In the genomic region with DNA sequence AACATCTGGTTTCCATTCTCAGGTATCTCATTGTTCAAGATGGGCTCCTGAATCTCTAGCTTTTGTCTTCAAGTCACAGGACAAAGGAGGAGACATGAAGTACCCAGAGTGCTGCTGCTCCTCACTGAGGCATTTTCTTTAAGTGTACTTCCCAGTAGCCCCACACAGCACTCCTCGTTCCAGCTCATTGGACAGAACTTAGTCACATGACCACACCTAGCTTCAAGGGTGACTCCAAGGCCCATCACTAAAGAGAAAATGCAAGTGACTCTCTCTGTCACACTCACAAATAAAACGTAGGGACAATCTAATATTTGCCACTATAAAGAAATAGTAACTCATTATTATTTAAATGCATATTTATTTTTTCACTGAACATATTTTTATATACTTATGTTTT, we compare ENCODE assay signal across 22 cellular contexts. TPM values are rescaled to one million over a fixed set of nuclear protein-coding genes. Genes with fewer than 3 reads are reported as not detected.
A peak's percentile ranks its signal among the peaks of the same experiment; 100 is the strongest.
DNase-seq lines count a peak whose midpoint lies in the region; ATAC-seq, FAIRE-seq and TF ChIP-seq lines count a peak whose summit lies in the region.
"Had no signal": no experiment of that assay in that cellular context is flagged by ENCODE, and none has a peak within 500 bp of the region (broad histone marks: within the 10 kb centered on the region; RNA-seq: fewer than 3 reads in every experiment).

No MANE protein-coding gene starts in this region.

- no peaks in the 10 kb centered on the region for H3K79me2 ChIP-seq in H1 (ENCODE audit: control insufficient read depth in 1 of 2, insufficient read depth in 2 of 2, low read length in 2 of 2)

- H3K4me1 ChIP-seq in H1 (replicated peaks in 1 of 4; ENCODE audit: control insufficient read depth in 3 of 4, insufficient read depth in 4 of 4, low read length in 3 of 4): no peaks in the 10 kb centered on the region
- H3K4me1 ChIP-seq in neuronal stem cell (ENCODE audit: control insufficient read depth in 2 of 2, insufficient read depth in 1 of 2, low read depth in 1 of 2, low read length in 2 of 2): no peaks in the 10 kb centered on the region
- H3K4me1 ChIP-seq: SJCRH30 had no signal

- H2BK15ac ChIP-seq in H1 (ENCODE audit: low read length) (no peak overlapping the region), neuronal stem cell (ENCODE audit: low read length) (no peak overlapping the region)

- peak; percentile 36 for ATAC-seq in stimulated activated memory B cell treated with anti-CD40 and anti-IgM and Interleukin-4, amounts not matched to agents 10 μg/mL and 1 μg/mL and 100 μg/mL, for 72 hours
- ATAC-seq in activated naive CD8-positive, alpha-beta T cell treated with anti-CD3 and anti-CD28 coated beads, Interleukin-2, amount 50 U/mL, for 24 hours: no peak
- ATAC-seq: HepG2 had no signal

- no peaks in the 10 kb centered on the region for H3K9me3 ChIP-seq in H1 (ENCODE audit: insufficient read depth in 2 of 2, low read depth in 1 of 2, low read length in 1 of 2)
- no peaks in the 10 kb centered on the region for H3K9me3 ChIP-seq in neuronal stem cell (replicated peaks in 1 of 2; ENCODE audit: control insufficient read depth in 2 of 2, insufficient read depth in 1 of 2, low read depth in 1 of 2, low read length in 2 of 2)
- H3K9me3 ChIP-seq: SJCRH30 had no signal

- H3K14ac ChIP-seq in H1 (ENCODE audit: insufficient read length) (no peak overlapping the region), neuronal stem cell (ENCODE audit: low read length) (no peak overlapping the region)

- TF ChIP-seq EP300 in H1 (IDR thresholded peaks at IDR 0.05; ENCODE audit: borderline replicate concordance in 1 of 2, low read depth in 2 of 2, low read length in 2 of 2): no peak

- H4K91ac ChIP-seq in H1 (replicated peaks; ENCODE audit: insufficient read length, low read length): no peak overlapping the region
- H4K91ac ChIP-seq in neuronal stem cell (ENCODE audit: low read depth, low read length, poor library complexity): no peak overlapping the region

- H2BK12ac ChIP-seq in H1 (ENCODE audit: low read depth, low read length) (no peak overlapping the region), neuronal stem cell (ENCODE audit: low read length) (no peak overlapping the region)

- no peak overlapping the region for H3K4me3 Mint-ChIP-seq in stimulated activated memory B cell treated with anti-CD40 and anti-IgM and Interleukin-4, amounts not matched to agents 10 μg/mL and 1 μg/mL and 100 μg/mL, for 72 hours
- H3K4me3 Mint-ChIP-seq in activated naive CD8-positive, alpha-beta T cell treated with anti-CD3 and anti-CD28 coated beads, Interleukin-2, amount 50 U/mL, for 24 hours: no peak overlapping the region

- H3K27me3 ChIP-seq in H1 (replicated peaks in 1 of 4; ENCODE audit: control insufficient read depth in 3 of 4, extremely low read depth in 1 of 4, insufficient read depth in 3 of 4, low read length in 3 of 4) (no peaks in the 10 kb centered on the region), neuronal stem cell (ENCODE audit: control insufficient read depth in 3 of 3, insufficient read depth in 3 of 3, low read depth in 1 of 3, low read length in 3 of 3) (no peaks in the 10 kb centered on the region)

- WGBS in H1 (ENCODE audit: extremely low coverage in 1 of 2, insufficient coverage in 1 of 2, insufficient read length in 1 of 2, insufficient replicate concordance in 2 of 2, low coverage in 1 of 2, low lambda C conversion rate in 2 of 2, missing lambda C conversion rate in 1 of 2), 2 experiments: 84% methylated on average over 2 of the region's 2 CpGs; no CpG with 5 or more reads in 1 of the 2 experiments
- WGBS in neuronal stem cell (ENCODE audit: extremely low coverage in 2 of 2, insufficient read length in 2 of 2, insufficient replicate concordance in 1 of 2), 2 donors: no CpG with 5 or more reads among the region's 2 CpGs

- H2AFZ ChIP-seq in H1 (ENCODE audit: low read length) (peak overlapping the region; percentile 99), neuronal stem cell (ENCODE audit: low read length) (no peak overlapping the region)
- H2AFZ ChIP-seq: PC-9 had no signal

- no peak for FAIRE-seq in H1 (lab: Jason Lieb, UNC)
- FAIRE-seq: HepG2 had no signal

- no peak overlapping the region for H3K27ac ChIP-seq in H1 (ENCODE audit: low read depth, low read length)
- no peak overlapping the region for H3K27ac ChIP-seq in neuronal stem cell (replicated peaks; ENCODE audit: low read length)
- H3K27ac ChIP-seq: 22Rv1, C4-2B, PC-9, SJCRH30 had no signal

- no peak overlapping the region for H3K4me3 ChIP-seq in H1 (ENCODE audit: extremely low read depth in 1 of 4, insufficient read depth in 2 of 4, low read depth in 3 of 4, low read length in 4 of 4)
- H3K4me3 ChIP-seq in neuronal stem cell (ENCODE audit: low read length in 2 of 2): no peak overlapping the region
- H3K4me3 ChIP-seq: PC-9, SJCRH30 had no signal

- no peaks in the 10 kb centered on the region for H4K20me1 ChIP-seq in H1 (replicated peaks in 1 of 2; ENCODE audit: control insufficient read depth in 1 of 2, insufficient read depth in 2 of 2, low read length in 2 of 2)

- peak; percentile 11 for DNase-seq in DMS 273 (lab: John Stamatoyannopoulos, UW; ENCODE audit: unreplicated experiment)
- DNase-seq in DMS 273 treated with DMSO at 0.1 percent for 48 hours (lab: John Stamatoyannopoulos, UW): no peak
- peak; percentile 16 for DNase-seq in M059J (ENCODE audit: low read depth)
- DNase-seq in H1 (ENCODE audit: low read depth in 1 of 2, low spot score in 2 of 2): no peak
- no peak for DNase-seq in activated naive CD8-positive, alpha-beta T cell treated with anti-CD3 and anti-CD28 coated beads, Interleukin-2, amount 50 U/mL, for 24 hours
- no peak for DNase-seq in anterior cingulate cortex (lab: John Stamatoyannopoulos, UW)
- no peak for DNase-seq in neuronal stem cell (ENCODE audit: low spot score)
- DNase-seq: AML-193, DND-41, NCI-H1092, NCI-H1436 treated with DMSO at 0.1 percent for 48 hours, NCI-H2081, NCI-H748 treated with DMSO at 0.1 percent for 48 hours, PC-9, SJCRH30 had no signal

- H3K4ac ChIP-seq in H1 (replicated peaks; ENCODE audit: insufficient read length, low read depth, low read length): no peak overlapping the region
- no peak overlapping the region for H3K4ac ChIP-seq in neuronal stem cell (ENCODE audit: low read length)

- CTCF ChIA-PET in H1 (lab: Charles Lee; ENCODE audit: partially characterized antibody): interaction anchor here (0.7 to 1.6 kb wide), 2 partner anchors 97 to 235 kb away, joined by 3 to 4 read pairs; no protein-coding TSS in a partner anchor

- no peaks in the 10 kb centered on the region for H3K27me3 Mint-ChIP-seq in stimulated activated memory B cell treated with anti-CD40 and anti-IgM and Interleukin-4, amounts not matched to agents 10 μg/mL and 1 μg/mL and 100 μg/mL, for 72 hours
- no peaks in the 10 kb centered on the region for H3K27me3 Mint-ChIP-seq in activated naive CD8-positive, alpha-beta T cell treated with anti-CD3 and anti-CD28 coated beads, Interleukin-2, amount 50 U/mL, for 24 hours

- no peaks in the 10 kb centered on the region for H3K4me1 Mint-ChIP-seq in stimulated activated memory B cell treated with anti-CD40 and anti-IgM and Interleukin-4, amounts not matched to agents 10 μg/mL and 1 μg/mL and 100 μg/mL, for 72 hours
- H3K4me1 Mint-ChIP-seq in activated naive CD8-positive, alpha-beta T cell treated with anti-CD3 and anti-CD28 coated beads, Interleukin-2, amount 50 U/mL, for 24 hours: no peaks in the 10 kb centered on the region

- POLR2A ChIA-PET in H1 (lab: Charles Lee; ENCODE audit: partially characterized antibody): no interaction called here

- no peaks in the 10 kb centered on the region for H3K23me2 ChIP-seq in H1 (ENCODE audit: low read depth, low read length)

- H4K5ac ChIP-seq in H1 (ENCODE audit: insufficient read length, low read depth, low read length): no peak overlapping the region

- H2AK5ac ChIP-seq in H1 (ENCODE audit: low read depth, low read length): no peak overlapping the region
- no peak overlapping the region for H2AK5ac ChIP-seq in neuronal stem cell (ENCODE audit: low read depth, low read length)

- no peak for TF ChIP-seq CTCF in H1 (IDR thresholded peaks at IDR 0.05; ENCODE audit: control extremely low read depth in 1 of 3, insufficient read depth in 1 of 3, low read depth in 1 of 3, low read length in 3 of 3)

- H3K79me1 ChIP-seq in H1 (ENCODE audit: low read depth, low read length) (no peaks in the 10 kb centered on the region), neuronal stem cell (ENCODE audit: low read depth, low read length) (no peaks in the 10 kb centered on the region)

- H4K8ac ChIP-seq in H1 (ENCODE audit: extremely low read depth, insufficient read depth, low read length): no peak overlapping the region
- H4K8ac ChIP-seq in neuronal stem cell (ENCODE audit: low read depth, low read length): no peak overlapping the region

- no peaks in the 10 kb centered on the region for H3K9me3 Mint-ChIP-seq in stimulated activated memory B cell treated with anti-CD40 and anti-IgM and Interleukin-4, amounts not matched to agents 10 μg/mL and 1 μg/mL and 100 μg/mL, for 72 hours
- H3K9me3 Mint-ChIP-seq in activated naive CD8-positive, alpha-beta T cell treated with anti-CD3 and anti-CD28 coated beads, Interleukin-2, amount 50 U/mL, for 24 hours: peaks cover 5% of the 10 kb centered on the region

- H3K27ac Mint-ChIP-seq in stimulated activated memory B cell treated with anti-CD40 and anti-IgM and Interleukin-4, amounts not matched to agents 10 μg/mL and 1 μg/mL and 100 μg/mL, for 72 hours: no peak overlapping the region
- H3K27ac Mint-ChIP-seq in activated naive CD8-positive, alpha-beta T cell treated with anti-CD3 and anti-CD28 coated beads, Interleukin-2, amount 50 U/mL, for 24 hours: no peak overlapping the region

- no peak for TF ChIP-seq POLR2A in H1 (IDR thresholded peaks at IDR 0.05; ENCODE audit: control extremely low read depth in 1 of 2, low read depth in 2 of 2, low read length in 2 of 2)

- H3K36me3 ChIP-seq in H1 (ENCODE audit: control insufficient read depth in 2 of 4, insufficient read depth in 4 of 4, low read length in 3 of 4): no peaks in the 10 kb centered on the region
- no peaks in the 10 kb centered on the region for H3K36me3 ChIP-seq in neuronal stem cell (replicated peaks in 1 of 2; ENCODE audit: control insufficient read depth in 2 of 2, insufficient read depth in 2 of 2, low read length in 2 of 2)
- H3K36me3 ChIP-seq: SJCRH30 had no signal

- H3K36me3 Mint-ChIP-seq in stimulated activated memory B cell treated with anti-CD40 and anti-IgM and Interleukin-4, amounts not matched to agents 10 μg/mL and 1 μg/mL and 100 μg/mL, for 72 hours: no peaks in the 10 kb centered on the region
- no peaks in the 10 kb centered on the region for H3K36me3 Mint-ChIP-seq in activated naive CD8-positive, alpha-beta T cell treated with anti-CD3 and anti-CD28 coated beads, Interleukin-2, amount 50 U/mL, for 24 hours (ENCODE audit: low read depth)

- TF ChIP-seq RAD21 in H1 (IDR thresholded peaks at IDR 0.05 in 1 of 2, conservative IDR thresholded peaks at IDR 0.05 in 1 of 2; ENCODE audit: low read depth in 2 of 2, low read length in 2 of 2): no peak

- no peak overlapping the region for H3K18ac ChIP-seq in H1 (ENCODE audit: extremely low read depth, low read length)
- H3K18ac ChIP-seq in neuronal stem cell (ENCODE audit: low read length): no peak overlapping the region

- H2BK20ac ChIP-seq in H1 (ENCODE audit: low read length): no peak overlapping the region

- H2BK120ac ChIP-seq in H1 (replicated peaks; ENCODE audit: low read depth, low read length) (no peak overlapping the region), neuronal stem cell (ENCODE audit: low read depth, low read length) (no peak overlapping the region)

- H3K23ac ChIP-seq in H1 (ENCODE audit: insufficient read length): no peak overlapping the region
- no peak overlapping the region for H3K23ac ChIP-seq in neuronal stem cell (ENCODE audit: low read depth, low read length, poor library complexity)

- H3K9ac ChIP-seq in H1 (replicated peaks in 1 of 4; ENCODE audit: extremely low read depth in 1 of 4, low read depth in 3 of 4, low read length in 3 of 4) (no peak overlapping the region), neuronal stem cell (ENCODE audit: low read depth, low read length, poor library complexity) (no peak overlapping the region)

- H3K4me2 ChIP-seq in H1 (ENCODE audit: insufficient read depth in 1 of 2, low read depth in 2 of 2, low read length in 2 of 2): no peak overlapping the region
- H3K4me2 ChIP-seq in neuronal stem cell (ENCODE audit: insufficient read depth, low read length, poor library complexity, severe bottlenecking): no peak overlapping the region
- H3K4me2 ChIP-seq: PC-9 had no signal

- H2BK5ac ChIP-seq in H1 (ENCODE audit: low read depth, low read length) (no peak overlapping the region), neuronal stem cell (ENCODE audit: low read length) (no peak overlapping the region)

- no peak overlapping the region for H3K56ac ChIP-seq in H1 (replicated peaks; ENCODE audit: insufficient read length, low read depth, low read length)

RNA-seq across cellular contexts. Expression of a gene that starts 58.3 kb away (rescaled TPM):
- not detected in 2 replicates for total RNA-seq in M059J (2014; rRNA removed; shearing (Covaris generic))
- total RNA-seq in H1 (2021; fragmentation: NEBNext Ultra II Directional; extraction: Animal tissue kit (Norgen Biotek cat#: 25700)): not detected in 2 replicates
- not detected in 2 replicates for polyA plus RNA-seq in H1 (2011; rRNA removed)
- polyA plus RNA-seq in H1 (2011; cell fraction: cytosol; rRNA removed): not detected
- polyA plus RNA-seq in H1 (2011; cell fraction: nucleus; rRNA removed): not detected
- not detected in 4 replicates for polyA plus RNA-seq in H1 (2012, experiment 1 of 2)
- not detected for polyA plus RNA-seq in H1 (2012, experiment 2 of 2)
- not detected for polyA plus RNA-seq in H1 (2013, experiment 1 of 2)
- not detected for polyA plus RNA-seq in H1 (2013, experiment 2 of 2)
- not detected in 2 replicates for polyA minus RNA-seq in H1 (2011; rRNA and poly(A)+ RNA removed)
- polyA minus RNA-seq in H1 (2011; cell fraction: cytosol; rRNA and poly(A)+ RNA removed): not detected
- not detected for polyA minus RNA-seq in H1 (2011; cell fraction: nucleus; rRNA and poly(A)+ RNA removed)
- polyA plus RNA-seq in neuronal stem cell (2013, experiment 1 of 2): not detected
- polyA plus RNA-seq in neuronal stem cell (2013, experiment 2 of 2): not detected
- total RNA-seq: G401, HepG2, MCF 10A, NCI-H460, PC-9, SJCRH30 had no signal
- polyA plus RNA-seq: HepG2 had no signal

Comparison
In these comparisons a context has a peak if more than half of its experiments do, and no peak if none do; other contexts are left out.
1. DNase-seq: peak in DMS 273 (single experiment) and M059J (single experiment); none in DMS 273 treated with DMSO at 0.1 percent for 48 hours (single experiment), H1 (0 of 2), activated naive CD8-positive, alpha-beta T cell treated with anti-CD3 and anti-CD28 coated beads, Interleukin-2, amount 50 U/mL, for 24 hours (single experiment), anterior cingulate cortex (0 of 58) and neuronal stem cell (single experiment).